37 cellular contexts compared by ENCODE assay signal in the genomic region with DNA sequence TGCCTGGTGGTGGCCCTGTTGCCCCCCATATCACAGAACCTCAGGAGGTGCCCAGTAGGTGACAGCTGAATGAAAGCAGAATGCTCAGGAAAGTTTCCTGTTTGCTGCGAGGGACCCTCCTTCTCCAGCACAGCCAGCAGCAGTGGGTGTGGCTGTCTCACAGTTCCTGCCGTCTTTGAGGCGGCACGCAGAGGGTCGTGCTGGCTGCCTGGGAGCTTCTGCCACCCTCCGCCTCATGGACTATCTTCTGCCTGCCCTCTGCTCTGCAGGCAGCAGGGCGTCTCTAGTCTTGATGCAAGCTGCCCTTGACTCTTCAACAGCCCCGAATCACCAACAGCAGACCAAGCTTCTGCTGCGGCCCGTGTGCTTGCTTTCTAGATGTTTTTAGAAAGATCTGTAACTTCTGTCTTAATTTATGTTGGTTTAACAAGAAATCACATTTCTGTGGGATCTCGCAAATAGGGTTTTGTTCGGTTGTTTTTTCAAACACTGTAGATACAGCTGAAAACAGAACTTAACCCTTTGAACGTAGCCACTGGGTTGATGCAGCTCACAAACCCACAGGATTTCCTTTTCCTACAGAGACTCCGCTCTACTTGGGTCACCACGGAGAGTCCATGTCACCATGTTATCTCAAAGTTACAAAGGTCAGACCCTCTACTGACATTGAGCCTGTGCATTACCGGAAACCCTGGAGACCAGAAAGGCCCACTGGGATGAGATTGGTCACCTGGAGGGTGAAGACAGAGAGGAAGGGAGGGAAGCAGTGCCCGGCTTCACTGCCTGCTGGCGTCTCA.
DNase-seq lines count a peak whose midpoint lies in the region; TF ChIP-seq lines count a peak whose summit lies in the region.
"Had no signal": no experiment of that assay in that cellular context is flagged by ENCODE, and none has a peak within 500 bp of the region (broad histone marks: within the 10 kb centered on the region; RNA-seq: fewer than 3 reads in every experiment).

No MANE protein-coding gene starts in this region.

- no peak overlapping the region for H3K14ac ChIP-seq in mesenchymal stem cell (ENCODE audit: low read length in 2 of 2)

- no peak overlapping the region for H3K4ac ChIP-seq in mesenchymal stem cell (ENCODE audit: low read depth in 1 of 2, low read length in 2 of 2)

- CTCF ChIA-PET in OCI-LY7 (lab: Charles Lee; ENCODE audit: unreplicated experiment) = no interaction called here

- no peak overlapping the region for H3K18ac ChIP-seq in mesenchymal stem cell (ENCODE audit: low read depth in 1 of 2, low read length in 2 of 2)

- TF ChIP-seq CTCF in OCI-LY7 (conservative IDR thresholded peaks at IDR 0.05; ENCODE audit: low read length) = no peak

- H4K91ac ChIP-seq in mesenchymal stem cell (ENCODE audit: low read length) = no peak overlapping the region

- H3K27me3 Mint-ChIP-seq in T-helper 2 cell treated with Interferon-gamma antibody and Interleukin-4, amounts not matched to agents 5 μg/mL and 100 μg/mL, for 36 hours (ENCODE audit: low read depth) = peaks cover 21% of the 10 kb centered on the region

- H3K27ac Mint-ChIP-seq in T-helper 2 cell treated with Interferon-gamma antibody and Interleukin-4, amounts not matched to agents 5 μg/mL and 100 μg/mL, for 36 hours = no peak overlapping the region
- H3K27ac Mint-ChIP-seq: activated T-cell treated with anti-CD3 and anti-CD28 coated beads, Interleukin-2, amount 50 U/mL, for 72 hours; CD8-positive, alpha-beta memory T cell; nephron progenitor cell; stimulated activated effector memory CD8-positive, alpha-beta T cell treated with anti-CD3 and anti-CD28 coated beads, Interleukin-12 subunit alpha, Interleukin-12 subunit beta, amount 100 ng/mL, for 72 hours had no signal

- H3K4me1 ChIP-seq in BLaER1 (peaks cover 55% of the 10 kb centered on the region), OCI-LY7 (ENCODE audit: insufficient read depth, low read length, poor library complexity, severe bottlenecking) (peaks cover 47% of the 10 kb centered on the region), mesenchymal stem cell (ENCODE audit: control insufficient read depth, insufficient read depth, low read depth, low read length) (no peaks in the 10 kb centered on the region)
- H3K4me1 ChIP-seq: gastroesophageal sphincter, HAP-1 had no signal

- POLR2A ChIA-PET in OCI-LY7 (lab: Charles Lee) = interaction anchor here (1.1 to 1.4 kb wide), 2 partner anchors 10 to 45 kb away, joined by 3 to 4 read pairs; no protein-coding TSS in a partner anchor

- no peaks in the 10 kb centered on the region for H3K79me2 ChIP-seq in OCI-LY7 (ENCODE audit: insufficient read depth, low read depth, low read length)

- H2BK15ac ChIP-seq in mesenchymal stem cell (ENCODE audit: low read depth, poor library complexity, severe bottlenecking) = no peak overlapping the region

- H2BK5ac ChIP-seq in mesenchymal stem cell (ENCODE audit: low read depth, low read length, poor library complexity, severe bottlenecking) = no peak overlapping the region

- no peaks in the 10 kb centered on the region for H3K79me1 ChIP-seq in mesenchymal stem cell (replicated peaks; ENCODE audit: low read length, poor library complexity, severe bottlenecking)

- peak overlapping the region; percentile 59; the same call in 1 of the 2 replicates for H3K9ac ChIP-seq in BLaER1
- no peak overlapping the region for H3K9ac ChIP-seq in mesenchymal stem cell (ENCODE audit: low read length)

- H2AFZ ChIP-seq in OCI-LY7 (ENCODE audit: low read length) (peak overlapping the region; percentile 52; the same call in 1 of the 2 replicates), mesenchymal stem cell (ENCODE audit: low read depth, low read length) (no peak overlapping the region)

- intact Hi-C loops in OCI-LY7 (cut with micrococcal nuclease; ENCODE audit: unreplicated experiment) = no loop called here

- H3K27me3 ChIP-seq in BLaER1 (no peaks in the 10 kb centered on the region), mesenchymal stem cell (ENCODE audit: control insufficient read depth in 1 of 2, insufficient read depth in 1 of 2, low read length in 2 of 2) (peaks cover 25 to 35% of the 10 kb centered on the region in 2 experiments)
- H3K27me3 ChIP-seq: brain microvascular endothelial cell, gastroesophageal sphincter, upper lobe of left lung had no signal

- no peak overlapping the region for H2AK5ac ChIP-seq in mesenchymal stem cell (ENCODE audit: low read length, severe bottlenecking)

- DNase-seq in T-helper 2 cell treated with Interferon-gamma antibody and Interleukin-4, amounts not matched to agents 5 μg/mL and 100 μg/mL, for 36 hours (ENCODE audit: low spot score) = no peak
- DNase-seq in T-helper 2 cell (no peak), OCI-LY7 (ENCODE audit: low spot score) (no peak), mesenchymal stem cell (no peak), dermis blood vessel endothelial cell (no peak), AG08396 (ENCODE audit: low spot score) (no peak)
- no peak for DNase-seq in central memory CD4-positive, alpha-beta T cell
- DNase-seq: 8988T; activated CD4-positive, alpha-beta T cell treated with anti-CD3 and anti-CD28 coated beads, Interleukin-2, amount 50 U/mL, for 1 hour; activated naive CD4-positive, alpha-beta T cell; activated T-cell treated with anti-CD3 and anti-CD28 coated beads, Interleukin-2, amount 50 U/mL, for 72 hours; amygdala; brain microvascular endothelial cell; EL; hypothalamus; KG1; left cardiac atrium; MG63; NCI-H1417; NCI-H2029 treated with DMSO at 0.1 percent for 48 hours; NCI-H526; nephron progenitor cell; NK-92 treated with Interleukin-12 subunit alpha and Interleukin-12 subunit beta, amount 100 ng/mL, for 24 hours; PC-3; substantia nigra; T-helper 9 cell; WERI-Rb-1 had no signal

- H2BK120ac ChIP-seq in mesenchymal stem cell (ENCODE audit: low read depth, low read length) = no peak overlapping the region

- H3K9me3 Mint-ChIP-seq in T-helper 2 cell treated with Interferon-gamma antibody and Interleukin-4, amounts not matched to agents 5 μg/mL and 100 μg/mL, for 36 hours = peaks cover 22% of the 10 kb centered on the region

- H2BK12ac ChIP-seq in mesenchymal stem cell (ENCODE audit: low read length in 2 of 2) = no peak overlapping the region

- no peaks in the 10 kb centered on the region for H3K9me2 ChIP-seq in OCI-LY7 (ENCODE audit: insufficient read depth, low read length)

- peaks cover 7% of the 10 kb centered on the region for H3K36me3 Mint-ChIP-seq in T-helper 2 cell treated with Interferon-gamma antibody and Interleukin-4, amounts not matched to agents 5 μg/mL and 100 μg/mL, for 36 hours (ENCODE audit: low read depth)
- H3K36me3 Mint-ChIP-seq: stimulated activated effector memory CD8-positive, alpha-beta T cell treated with anti-CD3 and anti-CD28 coated beads, Interleukin-12 subunit alpha, Interleukin-12 subunit beta, amount 100 ng/mL, for 72 hours had no signal

- H3K36me3 ChIP-seq in BLaER1 = no peaks in the 10 kb centered on the region
- no peaks in the 10 kb centered on the region for H3K36me3 ChIP-seq in OCI-LY7 (ENCODE audit: insufficient read depth, low read length)
- H3K36me3 ChIP-seq in mesenchymal stem cell (ENCODE audit: control insufficient read depth in 1 of 2, insufficient read depth in 2 of 2, low read depth in 1 of 2, low read length in 2 of 2) = no peaks in the 10 kb centered on the region
- H3K36me3 ChIP-seq: brain microvascular endothelial cell, gastroesophageal sphincter, HAP-1, MG63, upper lobe of left lung, WERI-Rb-1 had no signal

- peak overlapping the region; percentile 41 for H3K4me3 ChIP-seq in BLaER1
- no peak overlapping the region for H3K4me3 ChIP-seq in OCI-LY7 (ENCODE audit: low read depth, low read length, poor library complexity, severe bottlenecking)
- H3K4me3 ChIP-seq in mesenchymal stem cell (ENCODE audit: insufficient read depth in 1 of 2, low read depth in 1 of 2, low read length in 2 of 2) = peak overlapping the region in 1 of 2 experiments; percentile 1
- H3K4me3 ChIP-seq: gastroesophageal sphincter, GM12878, HAP-1, lung, MG63, SK-N-MC, upper lobe of left lung had no signal

- H4K8ac ChIP-seq in mesenchymal stem cell (ENCODE audit: low read length) = peak overlapping the region; percentile 40

- no peak overlapping the region for H3K23ac ChIP-seq in mesenchymal stem cell (ENCODE audit: low read length in 2 of 2)

- WGBS in mesenchymal stem cell = 71% methylated on average over 17 of the region's 18 CpGs

- H3K27ac ChIP-seq in BLaER1 (peak overlapping the region; percentile 62; the same call in 1 of the 2 replicates), OCI-LY7 (ENCODE audit: low read depth, low read length, poor library complexity, severe bottlenecking) (no peak overlapping the region), mesenchymal stem cell (ENCODE audit: low read length, poor library complexity, severe bottlenecking) (no peak overlapping the region)
- H3K27ac ChIP-seq: brain microvascular endothelial cell, gastroesophageal sphincter, HL-60, SK-N-MC, upper lobe of left lung, WERI-Rb-1 had no signal

- H3K4me1 Mint-ChIP-seq in T-helper 2 cell treated with Interferon-gamma antibody and Interleukin-4, amounts not matched to agents 5 μg/mL and 100 μg/mL, for 36 hours (ENCODE audit: low read depth) = peaks cover 30% of the 10 kb centered on the region

- no peaks in the 10 kb centered on the region for H4K20me1 ChIP-seq in BLaER1
- no peaks in the 10 kb centered on the region for H4K20me1 ChIP-seq in OCI-LY7 (ENCODE audit: insufficient read depth, low read length)

- H3K9me3 ChIP-seq in BLaER1 (peaks cover 18% of the 10 kb centered on the region), OCI-LY7 (ENCODE audit: low read length) (no peaks in the 10 kb centered on the region), mesenchymal stem cell (ENCODE audit: control insufficient read depth, low read length) (peaks cover 4% of the 10 kb centered on the region)
- H3K9me3 ChIP-seq: MG63, upper lobe of left lung had no signal

- H3K4me2 ChIP-seq in BLaER1 = peak overlapping the region; percentile 86
- no peak overlapping the region for H3K4me2 ChIP-seq in OCI-LY7 (ENCODE audit: low read length)
- no peak overlapping the region for H3K4me2 ChIP-seq in mesenchymal stem cell (ENCODE audit: low read length, poor library complexity, severe bottlenecking)

- peak overlapping the region; percentile 38 for H3K4me3 Mint-ChIP-seq in T-helper 2 cell treated with Interferon-gamma antibody and Interleukin-4, amounts not matched to agents 5 μg/mL and 100 μg/mL, for 36 hours
- H3K4me3 Mint-ChIP-seq: nephron progenitor cell; stimulated activated effector memory CD8-positive, alpha-beta T cell treated with anti-CD3 and anti-CD28 coated beads, Interleukin-12 subunit alpha, Interleukin-12 subunit beta, amount 100 ng/mL, for 72 hours had no signal

- no TSS peak for BruUV-seq in OCI-LY7 (replicated peaks; lab: Mats Ljungman, UMichigan)
